ENCODE assay signal across 23 cellular contexts in the genomic region with DNA sequence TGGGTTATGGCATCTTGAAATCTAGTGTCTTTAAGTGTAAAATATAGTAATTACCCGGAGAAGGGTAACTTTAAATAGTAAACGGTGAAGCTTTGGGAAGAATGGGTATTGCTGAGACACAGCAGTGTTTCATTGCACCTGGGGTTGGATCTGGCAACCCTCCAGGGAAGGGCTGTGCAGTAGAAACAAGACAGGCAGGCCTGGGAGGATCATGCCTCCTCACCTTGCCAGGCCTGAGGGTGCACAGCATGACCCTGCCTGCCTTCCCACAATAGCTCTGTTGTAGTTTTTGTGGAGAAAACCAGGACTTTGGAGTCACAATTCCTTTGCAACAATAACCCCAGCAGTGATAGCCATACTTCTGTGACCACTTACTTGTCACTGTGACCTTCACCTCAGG.
DNase-seq lines count a peak whose midpoint lies in the region; ATAC-seq, FAIRE-seq and TF ChIP-seq lines count a peak whose summit lies in the region.
"Had no signal": no experiment of that assay in that cellular context is flagged by ENCODE, and none has a peak within 500 bp of the region (broad histone marks: within the 10 kb centered on the region; RNA-seq: fewer than 3 reads in every experiment).

No MANE protein-coding gene starts in this region.

- TF ChIP-seq CTCF in C4-2B (conservative IDR thresholded peaks at IDR 0.05) (no peak), HEK293 (tag by site-specific recombination; IDR thresholded peaks at IDR 0.05) (no peak), keratinocyte (optimal IDR thresholded peaks at IDR 0.05 in 1 of 3, IDR thresholded peaks at IDR 0.05 in 1 of 3, conservative IDR thresholded peaks at IDR 0.05 in 1 of 3; ENCODE audit: extremely low read depth in 1 of 3, insufficient read depth in 2 of 3, low read length in 3 of 3) (no peak)

- FAIRE-seq in keratinocyte (lab: Jason Lieb, UNC) = peak; percentile 82
- FAIRE-seq: urothelium cell line had no signal

- H2AFZ ChIP-seq in keratinocyte (ENCODE audit: control insufficient read depth, low read length) = no peak overlapping the region
- H2AFZ ChIP-seq in Karpas-422 (ENCODE audit: low read length) = no peak overlapping the region
- H2AFZ ChIP-seq: parathyroid adenoma had no signal

- H3K36me3 ChIP-seq in HEK293 (ENCODE audit: control insufficient read depth in 2 of 2, insufficient read depth in 1 of 2, low read length in 2 of 2) (peaks cover 26 to 62% of the 10 kb centered on the region in 2 experiments), keratinocyte (ENCODE audit: control insufficient read depth in 2 of 2, extremely low read depth in 1 of 2, insufficient read depth in 2 of 2, low read length in 2 of 2) (peaks cover 5 to 8% of the 10 kb centered on the region in 2 experiments), Karpas-422 (ENCODE audit: insufficient read depth, low read length) (peaks cover 39% of the 10 kb centered on the region)

- no peaks in the 10 kb centered on the region for H3K4me1 ChIP-seq in HEK293 (ENCODE audit: control insufficient read depth, insufficient read depth, low read length)
- H3K4me1 ChIP-seq in keratinocyte (ENCODE audit: control insufficient read depth, extremely low read depth, insufficient read depth, low read length) = peaks cover 7% of the 10 kb centered on the region
- H3K4me1 ChIP-seq in Karpas-422 (ENCODE audit: low read length) = peaks cover under 1% of the 10 kb centered on the region; the same call in 1 of the 2 replicates
- H3K4me1 ChIP-seq: parathyroid adenoma, SJSA1 had no signal

- H3K9me1 ChIP-seq in keratinocyte (ENCODE audit: control insufficient read depth, extremely low read depth, insufficient read depth, low read length) = no peaks in the 10 kb centered on the region

- no peaks in the 10 kb centered on the region for H3K27me3 Mint-ChIP-seq in T-helper 17 cell
- H3K27me3 Mint-ChIP-seq: activated naive CD8-positive, alpha-beta T cell treated with anti-CD3 and anti-CD28 coated beads, Interleukin-2, amount 10 ng/mL, durations not matched to agents 7 days and 5 days; naive B cell had no signal

- DNase-seq in T-helper 17 cell (no peak), keratinocyte (ENCODE audit: low read depth, low spot score) (peak; percentile 15), Karpas-422 (no peak), pons (ENCODE audit: low spot score) (no peak)
- DNase-seq in stimulated activated CD4-positive, alpha-beta T cell treated with anti-CD3 and anti-CD28 coated beads, Interleukin-12 subunit alpha, Interleukin-12 subunit beta, amount 100 ng/mL, for 4 hours = no peak
- DNase-seq: activated naive CD8-positive, alpha-beta T cell treated with anti-CD3 and anti-CD28 coated beads, Interleukin-2, amount 10 ng/mL, durations not matched to agents 7 days and 5 days; brain microvascular endothelial cell; EL; glutamatergic neuron; HFFc6; lower lobe of right lung; naive B cell; NCI-H1436; stimulated activated CD4-positive, alpha-beta T cell treated with anti-CD3 and anti-CD28 coated beads, Interleukin-2, amount 100 ng/mL, for 48 hours had no signal

- H3K9me3 ChIP-seq in HEK293 (ENCODE audit: control insufficient read depth, insufficient read depth, low read depth, low read length) (no peaks in the 10 kb centered on the region), T-helper 17 cell (ENCODE audit: control insufficient read depth, low read length, poor library complexity, severe bottlenecking) (no peaks in the 10 kb centered on the region), keratinocyte (ENCODE audit: control insufficient read depth, low read depth, low read length) (no peaks in the 10 kb centered on the region), Karpas-422 (ENCODE audit: low read length) (no peaks in the 10 kb centered on the region)
- H3K9me3 ChIP-seq: esophagus muscularis mucosa, lower lobe of right lung, SJSA1 had no signal

- H3K27me3 ChIP-seq in keratinocyte (ENCODE audit: control insufficient read depth, extremely low read depth, insufficient read depth, low read length) = no peaks in the 10 kb centered on the region
- H3K27me3 ChIP-seq in Karpas-422 (ENCODE audit: low read length) = no peaks in the 10 kb centered on the region
- H3K27me3 ChIP-seq: brain microvascular endothelial cell, esophagus muscularis mucosa, SJSA1 had no signal

- H4K20me1 ChIP-seq in keratinocyte (ENCODE audit: control insufficient read depth, extremely low read depth, insufficient read depth, low read length) = no peaks in the 10 kb centered on the region
- no peaks in the 10 kb centered on the region for H4K20me1 ChIP-seq in Karpas-422 (ENCODE audit: insufficient read depth, low read depth, low read length)

- no peak overlapping the region for H3K4me3 Mint-ChIP-seq in T-helper 17 cell
- H3K4me3 Mint-ChIP-seq: activated naive CD8-positive, alpha-beta T cell treated with anti-CD3 and anti-CD28 coated beads, Interleukin-2, amount 10 ng/mL, durations not matched to agents 7 days and 5 days; activated T-helper 1 cell treated with anti-CD3 and anti-CD28 coated beads, Interleukin-12 subunit alpha, Interleukin-12 subunit beta, Interleukin-2, Interleukin-4 antibody, amounts not matched to agents 30 ng/mL and 10 ng/mL and 1 ng/mL, durations not matched to agents 14 hours and 24 hours and 36 hours; HFFc6; naive B cell had no signal

- H3K4me3 ChIP-seq in HEK293 (ENCODE audit: low read depth, low read length) (no peak overlapping the region), keratinocyte (ENCODE audit: control insufficient read depth in 2 of 3, extremely low read depth in 1 of 3, insufficient read depth in 2 of 3, low read depth in 1 of 3, low read length in 3 of 3) (no peak overlapping the region), Karpas-422 (ENCODE audit: low read length) (no peak overlapping the region)
- H3K4me3 ChIP-seq: esophagus muscularis mucosa, lower lobe of right lung, SJSA1 had no signal

- H3K9me2 ChIP-seq in Karpas-422 (replicated peaks; ENCODE audit: insufficient read depth, low read length) = no peaks in the 10 kb centered on the region

- H3K79me2 ChIP-seq in keratinocyte (ENCODE audit: control insufficient read depth, insufficient read depth, low read length) = no peaks in the 10 kb centered on the region
- peaks cover 8% of the 10 kb centered on the region for H3K79me2 ChIP-seq in Karpas-422 (ENCODE audit: low read length)
- H3K79me2 ChIP-seq: parathyroid adenoma had no signal

- ATAC-seq in T-helper 17 cell (no peak), HG02678 (IDR thresholded peaks at IDR 0.05; ENCODE audit: unreplicated experiment) (no peak)
- ATAC-seq: activated CD4-positive, CD25-positive, alpha-beta regulatory T cell treated with anti-CD3 and anti-CD28 coated beads, Interleukin-2, amount 50 U/mL, for 24 hours; lower lobe of right lung had no signal

- H3K4me1 Mint-ChIP-seq in T-helper 17 cell = peaks cover 36% of the 10 kb centered on the region

- dilution Hi-C loops in keratinocyte (cut with MboI; ENCODE audit: extremely low pct_ligation_motif_present, low sequenced_read_pairs) = no loop called here

- no peak overlapping the region for H3K9ac ChIP-seq in keratinocyte (ENCODE audit: control insufficient read depth, extremely low read depth, insufficient read depth, low read length)
- no peak overlapping the region for H3K9ac ChIP-seq in Karpas-422 (ENCODE audit: low read length)
- H3K9ac ChIP-seq: parathyroid adenoma had no signal

- CTCF ChIA-PET in HEK293 (lab: Yijun Ruan, JAX) = no interaction called here

- H3K4me2 ChIP-seq in keratinocyte (ENCODE audit: control insufficient read depth, extremely low read depth, insufficient read depth, low read depth, low read length) (peak overlapping the region; percentile 39), Karpas-422 (ENCODE audit: low read depth, low read length, poor library complexity, severe bottlenecking) (no peak overlapping the region)

- peaks cover 3% of the 10 kb centered on the region for H3K36me3 Mint-ChIP-seq in T-helper 17 cell (ENCODE audit: low read depth)

- H3K27ac ChIP-seq in C4-2B = peak overlapping the region; percentile 36; the same call in 1 of the 2 replicates
- no peak overlapping the region for H3K27ac ChIP-seq in HEK293 (ENCODE audit: extremely low read depth, low read depth, low read length)
- H3K27ac ChIP-seq in keratinocyte (ENCODE audit: control insufficient read depth, insufficient read depth, low read length) = peak overlapping the region; percentile 4
- H3K27ac ChIP-seq in Karpas-422 (ENCODE audit: low read length) = no peak overlapping the region
- H3K27ac ChIP-seq: brain microvascular endothelial cell, esophagus muscularis mucosa, lower lobe of right lung, parathyroid adenoma, SJSA1 had no signal

- H3K27ac Mint-ChIP-seq in T-helper 17 cell = peak overlapping the region; percentile 90
- H3K27ac Mint-ChIP-seq: activated naive CD8-positive, alpha-beta T cell treated with anti-CD3 and anti-CD28 coated beads, Interleukin-2, amount 10 ng/mL, durations not matched to agents 7 days and 5 days; HFFc6; naive B cell had no signal

- POLR2A ChIA-PET in HEK293 (lab: Yijun Ruan, JAX) = no interaction called here

TF ChIP-seq in HEK293, 187 proteins besides CTCF, POLR2A, EP300 and RAD21:
- TF ChIP-seq ZIC2 (tag by site-specific recombination; IDR thresholded peaks at IDR 0.05) (0 out of 2 replicates have a peak, but pooled peaks have one; percentile 24), KLF1 (tag by site-specific recombination; IDR thresholded peaks at IDR 0.05) (no peak)
TF ChIP-seq in HEK293: peak in this region for 1.

Comparison
In these comparisons a context has a peak if more than half of its experiments do, and no peak if none do; other contexts are left out.
1. H3K27ac ChIP-seq: peak in C4-2B (single experiment) and keratinocyte (single experiment); none in HEK293 (single experiment) and Karpas-422 (single experiment).